21 cellular contexts compared by ENCODE assay signal in the genomic region with DNA sequence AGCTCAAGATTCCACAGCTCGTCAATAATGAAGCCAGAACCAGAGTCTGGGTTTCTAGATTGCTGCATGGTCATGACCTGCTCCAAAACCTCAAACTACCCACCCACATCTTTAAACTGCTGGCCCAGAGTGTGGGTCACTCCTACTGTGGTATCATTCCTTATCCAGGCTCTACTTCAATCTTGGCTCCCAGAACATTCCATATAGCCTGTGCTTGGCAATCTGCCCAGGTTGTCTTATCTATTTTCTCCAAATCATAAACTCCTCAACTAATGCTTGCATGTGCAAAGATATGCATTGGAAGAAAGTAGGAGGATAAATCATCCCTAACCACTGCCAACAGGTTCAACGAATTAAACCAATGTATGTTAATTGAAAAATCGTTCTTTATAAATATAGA.
"Had no signal": no experiment of that assay in that cellular context is flagged by ENCODE, and none has a peak within 500 bp of the region (broad histone marks: within the 10 kb centered on the region; RNA-seq: fewer than 3 reads in every experiment).

No MANE protein-coding gene starts in this region.

- H2AFZ ChIP-seq: neural progenitor cell had no signal

- DNase-seq: colonic mucosa; dermis blood vessel endothelial cell; esophagus squamous epithelium; heart left ventricle; hypothalamus; islet precursor cell; mammary epithelial cell; natural killer cell; occipital lobe; pancreas; right cardiac atrium; stimulated activated CD4-positive, alpha-beta T cell treated with anti-CD3 and anti-CD28 coated beads, Interleukin-2, amount 100 ng/mL, for 48 hours; stimulated activated naive CD8-positive, alpha-beta T cell treated with anti-CD3 and anti-CD28 coated beads, Interleukin-15, Interleukin-2, amounts not matched to agents 100 U/mL and 50 U/mL, for 24 hours; thyroid gland; uterus had no signal

- ATAC-seq: heart left ventricle; left lobe of liver; natural killer cell; pancreas; right cardiac atrium; stimulated activated naive CD8-positive, alpha-beta T cell treated with anti-CD3 and anti-CD28 coated beads, Interleukin-15, Interleukin-2, amounts not matched to agents 100 U/mL and 50 U/mL, for 24 hours had no signal

- H3K4me1 ChIP-seq: colonic mucosa, heart left ventricle, neural progenitor cell, pancreas, suprapubic skin, thyroid gland, uterus had no signal

- H3K4me1 Mint-ChIP-seq: natural killer cell had no signal

- H3K27ac Mint-ChIP-seq: natural killer cell, neural progenitor cell, progenitor cell of endocrine pancreas, type B pancreatic cell had no signal

- H3K9ac ChIP-seq: neural progenitor cell had no signal

- H3K36me3 Mint-ChIP-seq: natural killer cell, neural progenitor cell, type B pancreatic cell had no signal

- H3K36me3 ChIP-seq: colonic mucosa, esophagus squamous epithelium, heart left ventricle, neural progenitor cell, pancreas, suprapubic skin, thyroid gland, uterus had no signal

- H3K9me3 ChIP-seq: colonic mucosa, esophagus squamous epithelium, heart left ventricle, pancreas, suprapubic skin, thyroid gland, uterus had no signal

- H3K4me3 ChIP-seq: colonic mucosa, esophagus squamous epithelium, heart left ventricle, neural progenitor cell, pancreas, smooth muscle cell, suprapubic skin, thyroid gland, uterus had no signal

- H3K4me3 Mint-ChIP-seq: natural killer cell, neural progenitor cell, type B pancreatic cell had no signal

- H3K4me2 ChIP-seq: neural progenitor cell, smooth muscle cell had no signal

- H3K27ac ChIP-seq: colonic mucosa, esophagus squamous epithelium, heart left ventricle, neural progenitor cell, pancreas, suprapubic skin, thyroid gland, uterus had no signal

- H3K9me3 Mint-ChIP-seq: natural killer cell, neural progenitor cell, type B pancreatic cell had no signal

- H3K27me3 ChIP-seq: colonic mucosa, neural progenitor cell, thyroid gland, uterus had no signal
